In the genomic region with DNA sequence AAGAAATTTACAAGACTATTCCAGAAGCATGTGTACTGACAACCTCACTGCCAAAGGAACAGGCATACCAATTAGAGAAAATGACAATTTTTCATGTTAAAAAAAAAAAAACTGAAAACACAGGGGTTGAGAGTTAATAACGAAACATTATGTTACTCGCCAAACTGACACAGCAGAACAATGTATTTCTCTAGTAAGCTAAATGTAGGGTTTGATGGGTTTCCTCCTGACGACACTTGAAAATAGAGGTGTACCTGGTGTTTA, we compare ENCODE assay signal across 8 cellular contexts. TPM values are rescaled to one million over a fixed set of nuclear protein-coding genes. Genes with fewer than 3 reads are reported as not detected.
A peak's percentile ranks its signal among the peaks of the same experiment; 100 is the strongest.
DNase-seq lines count a peak whose midpoint lies in the region; ATAC-seq and TF ChIP-seq lines count a peak whose summit lies in the region.

No MANE protein-coding gene starts in this region.

- no peaks in the 10 kb centered on the region for H3K27me3 ChIP-seq in HL-60 (ENCODE audit: insufficient read depth, poor library complexity, severe bottlenecking)
- no peaks in the 10 kb centered on the region for H3K27me3 ChIP-seq in iPS-15b (ENCODE audit: control insufficient read depth, insufficient read depth, low read length)

- H3K4me3 ChIP-seq in HL-60 (replicated peaks; ENCODE audit: insufficient read depth, low read length) (peak overlapping the region; percentile 48), iPS-15b (ENCODE audit: low read depth, low read length) (peak overlapping the region; percentile 97)

- peak overlapping the region; percentile 99 for H3K27ac Mint-ChIP-seq in activated T-helper 2 cell treated with anti-CD3 and anti-CD28 coated beads, Interferon-gamma antibody, Interleukin-2, Interleukin-4, amounts not matched to agents 10 μg/mL and 5 μg/mL and 100 μg/mL, durations not matched to agents 14 hours and 24 hours and 36 hours
- H3K27ac Mint-ChIP-seq in stimulated activated memory B cell treated with anti-CD40 and anti-IgM and Interleukin-4, amounts not matched to agents 10 μg/mL and 1 μg/mL and 100 μg/mL, for 72 hours, result peak overlapping the region; percentile 99

- peaks cover 39% of the 10 kb centered on the region for H3K4me1 Mint-ChIP-seq in activated T-helper 2 cell treated with anti-CD3 and anti-CD28 coated beads, Interferon-gamma antibody, Interleukin-2, Interleukin-4, amounts not matched to agents 10 μg/mL and 5 μg/mL and 100 μg/mL, durations not matched to agents 14 hours and 24 hours and 36 hours (ENCODE audit: low read depth)
- H3K4me1 Mint-ChIP-seq in stimulated activated memory B cell treated with anti-CD40 and anti-IgM and Interleukin-4, amounts not matched to agents 10 μg/mL and 1 μg/mL and 100 μg/mL, for 72 hours, result peaks cover 43% of the 10 kb centered on the region

- no peaks in the 10 kb centered on the region for H3K9me3 ChIP-seq in iPS-15b (ENCODE audit: control insufficient read depth, insufficient read depth, low read length)

- H3K4me1 ChIP-seq in iPS-15b (ENCODE audit: control insufficient read depth, insufficient read depth, low read length), result peaks cover 15% of the 10 kb centered on the region

- no peak for ATAC-seq in stimulated activated memory B cell treated with anti-CD40 and anti-IgM and Interleukin-4, amounts not matched to agents 10 μg/mL and 1 μg/mL and 100 μg/mL, for 72 hours

- no peaks in the 10 kb centered on the region for H3K27me3 Mint-ChIP-seq in activated T-helper 2 cell treated with anti-CD3 and anti-CD28 coated beads, Interferon-gamma antibody, Interleukin-2, Interleukin-4, amounts not matched to agents 10 μg/mL and 5 μg/mL and 100 μg/mL, durations not matched to agents 14 hours and 24 hours and 36 hours (ENCODE audit: low read depth)
- H3K27me3 Mint-ChIP-seq in stimulated activated memory B cell treated with anti-CD40 and anti-IgM and Interleukin-4, amounts not matched to agents 10 μg/mL and 1 μg/mL and 100 μg/mL, for 72 hours, result no peaks in the 10 kb centered on the region

- peak overlapping the region; percentile 98 for H3K4me3 Mint-ChIP-seq in activated T-helper 2 cell treated with anti-CD3 and anti-CD28 coated beads, Interferon-gamma antibody, Interleukin-2, Interleukin-4, amounts not matched to agents 10 μg/mL and 5 μg/mL and 100 μg/mL, durations not matched to agents 14 hours and 24 hours and 36 hours (ENCODE audit: low read depth)
- H3K4me3 Mint-ChIP-seq in stimulated activated memory B cell treated with anti-CD40 and anti-IgM and Interleukin-4, amounts not matched to agents 10 μg/mL and 1 μg/mL and 100 μg/mL, for 72 hours, result peak overlapping the region; percentile 99

- H3K9me3 Mint-ChIP-seq in activated T-helper 2 cell treated with anti-CD3 and anti-CD28 coated beads, Interferon-gamma antibody, Interleukin-2, Interleukin-4, amounts not matched to agents 10 μg/mL and 5 μg/mL and 100 μg/mL, durations not matched to agents 14 hours and 24 hours and 36 hours, result no peaks in the 10 kb centered on the region
- H3K9me3 Mint-ChIP-seq in stimulated activated memory B cell treated with anti-CD40 and anti-IgM and Interleukin-4, amounts not matched to agents 10 μg/mL and 1 μg/mL and 100 μg/mL, for 72 hours, result no peaks in the 10 kb centered on the region

- DNase-seq in HL-60 (ENCODE audit: low read depth in 1 of 2, low spot score in 1 of 2) (no peak), posterior vena cava (ENCODE audit: low spot score) (no peak), NCI-H446 (lab: John Stamatoyannopoulos, UW) (no peak), NCI-H2196 (lab: John Stamatoyannopoulos, UW; ENCODE audit: unreplicated experiment) (no peak)
- DNase-seq in activated T-helper 2 cell treated with anti-CD3 and anti-CD28 coated beads, Interferon-gamma antibody, Interleukin-2, Interleukin-4, amounts not matched to agents 10 μg/mL and 5 μg/mL and 100 μg/mL, durations not matched to agents 14 hours and 24 hours and 36 hours (ENCODE audit: low spot score), result no peak
- no peak for DNase-seq in NK-92 treated with Interleukin-12 subunit alpha and Interleukin-12 subunit beta, amount 100 ng/mL, for 24 hours (lab: John Stamatoyannopoulos, UW)

- peak overlapping the region; percentile 80 for H3K27ac ChIP-seq in HL-60 (replicated peaks)

- no peak for TF ChIP-seq CTCF in HL-60 (IDR thresholded peaks at IDR 0.05; ENCODE audit: insufficient read depth, low read length)

- H3K9ac ChIP-seq in iPS-15b (ENCODE audit: low read depth, low read length), result peak overlapping the region; percentile 95

- no peaks in the 10 kb centered on the region for H3K36me3 ChIP-seq in iPS-15b (ENCODE audit: control insufficient read depth, insufficient read depth, low read length)

- intact Hi-C loops in activated T-helper 2 cell treated with anti-CD3 and anti-CD28 coated beads, Interferon-gamma antibody, Interleukin-2, Interleukin-4, amounts not matched to agents 10 μg/mL and 5 μg/mL and 100 μg/mL, durations not matched to agents 14 hours and 24 hours and 36 hours (cut with micrococcal nuclease), result loop anchor here (1.0 to 2.0 kb wide), 8 partner anchors 15 to 267 kb away; partner anchors contain the start of genes CDKL2, G3BP2, RCHY1 and SDAD1
- intact Hi-C loops in posterior vena cava (cut with DNase I), result loop anchor here in 1 of 2 donors (10.0 kb wide), 1 partner anchor 49 kb away; the partner anchor contains the start of gene G3BP2

- H3K36me3 Mint-ChIP-seq in activated T-helper 2 cell treated with anti-CD3 and anti-CD28 coated beads, Interferon-gamma antibody, Interleukin-2, Interleukin-4, amounts not matched to agents 10 μg/mL and 5 μg/mL and 100 μg/mL, durations not matched to agents 14 hours and 24 hours and 36 hours (ENCODE audit: low read depth), result peaks cover 29% of the 10 kb centered on the region
- H3K36me3 Mint-ChIP-seq in stimulated activated memory B cell treated with anti-CD40 and anti-IgM and Interleukin-4, amounts not matched to agents 10 μg/mL and 1 μg/mL and 100 μg/mL, for 72 hours, result peaks cover 6% of the 10 kb centered on the region

RNA-seq across cellular contexts. Expression of gene USO1, which starts 0.6 kb away (rescaled TPM):
- 57.4 and 59.0 TPM in 2 replicates for total RNA-seq in activated T-helper 2 cell treated with anti-CD3 and anti-CD28 coated beads, Interferon-gamma antibody, Interleukin-2, Interleukin-4, amounts not matched to agents 10 μg/mL and 5 μg/mL and 100 μg/mL, durations not matched to agents 14 hours and 24 hours and 36 hours
- total RNA-seq in posterior vena cava, result 10 to 100 TPM; 68.8 to 77.3 TPM

RNA-seq across cellular contexts. Expression of gene G3BP2, which starts 50.5 kb away (rescaled TPM):
- 143 and 156 TPM in 2 replicates for total RNA-seq in activated T-helper 2 cell treated with anti-CD3 and anti-CD28 coated beads, Interferon-gamma antibody, Interleukin-2, Interleukin-4, amounts not matched to agents 10 μg/mL and 5 μg/mL and 100 μg/mL, durations not matched to agents 14 hours and 24 hours and 36 hours
- 10 to 100 TPM; 76.7 to 87.3 TPM for total RNA-seq in posterior vena cava
